In genomic region chr6:11992086-11992485, GRCh38 we compare ENCODE assay signal across 28 cellular contexts.
"Had no signal": no experiment of that assay in that cellular context is flagged by ENCODE, and none has a peak within 500 bp of the region (broad histone marks: within the 10 kb centered on the region; RNA-seq: fewer than 3 reads in every experiment).

No MANE protein-coding gene starts in this region.

- H3K27me3 ChIP-seq: gastroesophageal sphincter, stomach, thyroid gland, upper lobe of right lung had no signal

- H3K4me1 ChIP-seq: gastroesophageal sphincter, parathyroid adenoma, psoas muscle, stomach, thyroid gland, upper lobe of right lung had no signal

- H3K27ac ChIP-seq: gastroesophageal sphincter, parathyroid adenoma, psoas muscle, stomach, thyroid gland, upper lobe of right lung, VCaP had no signal

- H3K4me3 ChIP-seq: gastroesophageal sphincter, psoas muscle, smooth muscle cell, stomach, thyroid gland, upper lobe of right lung had no signal

- H3K9me3 ChIP-seq: gastroesophageal sphincter, psoas muscle, stomach, thyroid gland, upper lobe of right lung had no signal

- ATAC-seq: activated CD4-positive, CD25-positive, alpha-beta regulatory T cell treated with anti-CD3 and anti-CD28 coated beads, Interleukin-2, amount 50 U/mL, for 24 hours; effector memory CD8-positive, alpha-beta T cell; gastroesophageal sphincter; left colon; naive thymus-derived CD4-positive, alpha-beta T cell; psoas muscle; stimulated activated naive B cell treated with anti-CD40 and anti-IgM and Interleukin-4, amounts not matched to agents 10 μg/mL and 1 μg/mL and 100 μg/mL, for 72 hours; upper lobe of right lung had no signal

- DNase-seq: activated CD4-positive, alpha-beta T cell treated with anti-CD3 and anti-CD28 coated beads for 48 hours; activated CD4-positive, alpha-beta T cell treated with anti-CD3 and anti-CD28 coated beads, Interleukin-2, amount 50 U/mL, for 48 hours; activated CD8-positive, alpha-beta memory T cell treated with anti-CD3 and anti-CD28 coated beads for 24 hours; activated gamma-delta T cell; activated naive CD4-positive, alpha-beta T cell treated with anti-CD3 and anti-CD28 coated beads, Interleukin-2, amount 10 ng/mL, durations not matched to agents 7 days and 5 days; activated naive CD8-positive, alpha-beta T cell treated with anti-CD3 and anti-CD28 coated beads, Interleukin-2, amount 10 ng/mL, durations not matched to agents 7 days and 5 days; activated T-cell treated with anti-CD3 and anti-CD28 coated beads, Interleukin-2, amount 50 U/mL, for 24 hours; caudate nucleus; cortex of kidney; effector memory CD8-positive, alpha-beta T cell; erythroblast; head of caudate nucleus; hippocampal formation; left colon; mammary epithelial cell; naive thymus-derived CD4-positive, alpha-beta T cell; nucleus accumbens; psoas muscle; stimulated activated CD4-positive, alpha-beta T cell treated with anti-CD3 and anti-CD28 coated beads, Interleukin-1b, Interleukin-23, amount 100 ng/mL, for 48 hours; stimulated activated naive B cell treated with anti-CD40 and anti-IgM and Interleukin-4, amounts not matched to agents 10 μg/mL and 1 μg/mL and 100 μg/mL, for 72 hours; stomach; thyroid gland; upper lobe of right lung had no signal

- H3K36me3 ChIP-seq: gastroesophageal sphincter, stomach, thyroid gland, upper lobe of right lung had no signal
